In genomic region chr9:21031091-21031817, GRCh38 we compare ENCODE assay signal across 8 cellular contexts. TPM values are rescaled to one million over a fixed set of nuclear protein-coding genes. Genes with fewer than 3 reads are reported as not detected.
A peak's percentile ranks its signal among the peaks of the same experiment; 100 is the strongest.
DNase-seq lines count a peak whose midpoint lies in the region; ATAC-seq and TF ChIP-seq lines count a peak whose summit lies in the region.

TSS of gene HACD4 (minus strand) at chr9:21031640. CDS start at chr9:21031590, 50 bp downstream.

- no peaks in the 10 kb centered on the region for H3K36me3 Mint-ChIP-seq in memory B cell

- 9% methylated on average over 48 of the region's 48 CpGs for whole genome bisulfite sequencing in ectodermal cell, 2 experiments

- H3K9me3 Mint-ChIP-seq in memory B cell, result no peaks in the 10 kb centered on the region

- H3K27ac Mint-ChIP-seq in memory B cell, result no peak within 1 kb of the TSS

- H3K27ac ChIP-seq in HL-60 (replicated peaks), result peak within 1 kb of the TSS; percentile 71
- H3K27ac ChIP-seq in ectodermal cell (ENCODE audit: insufficient read depth, low read depth, low read length, poor library complexity, severe bottlenecking), result no peak within 1 kb of the TSS

- H3K4me3 Mint-ChIP-seq in memory B cell, result peak within 1 kb of the TSS; percentile 75

- H3K27me3 ChIP-seq in HL-60 (ENCODE audit: insufficient read depth, poor library complexity, severe bottlenecking) (no peaks in the 10 kb centered on the region), ectodermal cell (ENCODE audit: control insufficient read depth, insufficient read depth, low read length, poor library complexity, severe bottlenecking) (peaks cover 3% of the 10 kb centered on the region)

- H3K4me3 ChIP-seq in HL-60 (replicated peaks; ENCODE audit: insufficient read depth, low read length) (peak within 1 kb of the TSS; percentile 36), ectodermal cell (ENCODE audit: insufficient read depth, low read depth, low read length) (peak within 1 kb of the TSS; percentile 22)

- no peak for TF ChIP-seq CTCF in HL-60 (IDR thresholded peaks at IDR 0.05; ENCODE audit: insufficient read depth, low read length)

- peak; percentile 40 for DNase-seq in D341Med (ENCODE audit: low spot score)
- DNase-seq in HL-60 (ENCODE audit: low read depth in 1 of 2, low spot score in 1 of 2), result peak in 1 of 2 experiments; percentile 45
- peak; percentile 62 for DNase-seq in activated CD4-positive, alpha-beta T cell treated with anti-CD3 and anti-CD28 coated beads, Interleukin-2, amount 50 U/mL, for 1 hour
- DNase-seq in memory B cell (ENCODE audit: low spot score in 2 of 2), result peak; percentile 23 to 46
- peak; percentile 34 for DNase-seq in stimulated activated CD8-positive, alpha-beta memory T cell treated with anti-CD3 and anti-CD28 coated beads, Interleukin-15, amount 100 ng/mL, for 1 hour (ENCODE audit: low read depth)
- no peak for DNase-seq in cerebellar nuclear complex (lab: John Stamatoyannopoulos, UW)

- no peaks in the 10 kb centered on the region for H3K27me3 Mint-ChIP-seq in memory B cell

- peaks cover 6% of the 10 kb centered on the region for H3K4me1 Mint-ChIP-seq in memory B cell

- ATAC-seq in GM19463 (IDR thresholded peaks at IDR 0.05; ENCODE audit: unreplicated experiment) (peak; percentile 62), memory B cell (ENCODE audit: low read depth) (peak; percentile 82)

- no peaks in the 10 kb centered on the region for H3K9me3 ChIP-seq in ectodermal cell (ENCODE audit: control insufficient read depth, low read length)

- H3K36me3 ChIP-seq in ectodermal cell (ENCODE audit: control insufficient read depth, insufficient read depth, low read length), result no peaks in the 10 kb centered on the region

- H3K4me1 ChIP-seq in ectodermal cell (ENCODE audit: control insufficient read depth, insufficient read depth, low read length), result peaks cover 10% of the 10 kb centered on the region

RNA-seq across cellular contexts. Expression of gene HACD4, which starts in this region (rescaled TPM):
- 2.4 TPM for polyA plus RNA-seq in ectodermal cell (2013, experiment 1 of 4)
- 1.7 TPM for polyA plus RNA-seq in ectodermal cell (2013, experiment 2 of 4)
- polyA plus RNA-seq in ectodermal cell (2013, experiment 3 of 4), result 2.2 TPM
- polyA plus RNA-seq in ectodermal cell (2013, experiment 4 of 4), result 2.2 TPM

Comparison
In these comparisons a context has a peak if more than half of its experiments do, and no peak if none do; other contexts are left out.
1. DNase-seq: peak in D341Med (single experiment), activated CD4-positive, alpha-beta T cell treated with anti-CD3 and anti-CD28 coated beads, Interleukin-2, amount 50 U/mL, for 1 hour (single experiment), memory B cell (2 of 2) and stimulated activated CD8-positive, alpha-beta memory T cell treated with anti-CD3 and anti-CD28 coated beads, Interleukin-15, amount 100 ng/mL, for 1 hour (single experiment); none in cerebellar nuclear complex (0 of 2).